8 cellular contexts compared by ENCODE assay signal in the genomic region with DNA sequence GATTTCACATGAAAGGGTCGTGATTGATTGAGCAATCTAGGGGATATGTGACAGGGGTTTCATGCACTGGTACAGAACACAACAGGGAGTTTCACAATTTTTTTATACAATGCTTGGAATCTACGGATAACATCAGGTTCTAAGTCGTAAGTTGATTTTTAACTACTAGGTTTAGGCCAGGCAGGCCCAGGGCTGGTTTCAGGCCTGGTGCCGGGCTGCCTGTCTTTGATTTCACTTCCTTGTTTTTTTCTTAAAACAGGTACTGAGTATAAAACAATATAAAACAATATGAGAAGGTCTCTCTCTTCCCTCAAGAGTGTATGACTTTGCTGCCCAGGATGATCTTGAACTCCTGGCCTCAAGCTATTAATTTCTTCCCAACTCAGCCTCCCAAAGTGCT. TPM values are rescaled to one million over a fixed set of nuclear protein-coding genes. Genes with fewer than 3 reads are reported as not detected.
DNase-seq lines count a peak whose midpoint lies in the region; ATAC-seq and TF ChIP-seq lines count a peak whose summit lies in the region.
"Not testable (repeated sequence)": the region's sequence is repeated elsewhere in the genome, so short reads cannot be mapped to it uniquely, and the experiment has no call there.

No MANE protein-coding gene starts in this region.

- not testable (repeated sequence) for ATAC-seq in activated T-cell treated with anti-CD3 and anti-CD28 coated beads, Interleukin-2, amount 50 U/mL, for 72 hours (replicated peaks in 1 of 2)

- peaks cover 38% of the 10 kb centered on the region for H3K79me2 ChIP-seq in DOHH2 (ENCODE audit: control insufficient read depth, low read length)
- H3K79me2 ChIP-seq in SU-DHL-6 (ENCODE audit: insufficient read depth, low read length) = peaks cover 20% of the 10 kb centered on the region

- H3K36me3 ChIP-seq in DOHH2 (ENCODE audit: control insufficient read depth, low read length) (peaks cover 67% of the 10 kb centered on the region), SU-DHL-6 (ENCODE audit: low read length) (peaks cover 30% of the 10 kb centered on the region), cardiac muscle cell (peaks cover 19% of the 10 kb centered on the region)

- not testable (repeated sequence) for H2AFZ ChIP-seq in SU-DHL-6 (ENCODE audit: low read depth, low read length, severe bottlenecking)

- peak overlapping the region; percentile 46 for H3K27ac Mint-ChIP-seq in activated T-cell treated with anti-CD3 and anti-CD28 coated beads, Interleukin-2, amount 50 U/mL, for 72 hours
- peak overlapping the region; percentile 49 for H3K27ac Mint-ChIP-seq in progenitor cell of endocrine pancreas
- H3K27ac Mint-ChIP-seq in type B pancreatic cell = peak overlapping the region; percentile 50

- not testable (repeated sequence) for H3K27me3 ChIP-seq in DOHH2 (ENCODE audit: control insufficient read depth, low read length); SU-DHL-6 (ENCODE audit: low read length); cardiac muscle cell

- H3K36me3 Mint-ChIP-seq in activated T-cell treated with anti-CD3 and anti-CD28 coated beads, Interleukin-2, amount 50 U/mL, for 72 hours (ENCODE audit: insufficient read depth in 2 of 2) = peaks cover 20 to 37% of the 10 kb centered on the region in 2 donors
- H3K36me3 Mint-ChIP-seq in progenitor cell of endocrine pancreas (ENCODE audit: insufficient read depth) = peaks cover 37% of the 10 kb centered on the region
- H3K36me3 Mint-ChIP-seq in type B pancreatic cell = peaks cover 64% of the 10 kb centered on the region

- H3K9me3 ChIP-seq in DOHH2 (ENCODE audit: control insufficient read depth, insufficient read depth, low read length); SU-DHL-6 (ENCODE audit: insufficient read depth, low read length); cardiac muscle cell (ENCODE audit: low read depth): not testable (repeated sequence)

- not testable (repeated sequence) for H3K4me3 ChIP-seq in DOHH2 (ENCODE audit: low read length); SU-DHL-6 (ENCODE audit: insufficient read depth, low read length, poor library complexity, severe bottlenecking); cardiac muscle cell

- H3K4me1 ChIP-seq in DOHH2 (ENCODE audit: control insufficient read depth, low read length) = peaks cover 35% of the 10 kb centered on the region
- H3K4me1 ChIP-seq in cardiac muscle cell (ENCODE audit: low read depth) = not testable (repeated sequence)

- H3K27ac ChIP-seq in DOHH2 (ENCODE audit: low read depth, low read length) = peak overlapping the region; percentile 51
- H3K27ac ChIP-seq in SU-DHL-6 (ENCODE audit: low read depth, low read length) = peak overlapping the region; percentile 59
- peak overlapping the region; percentile 70 for H3K27ac ChIP-seq in cardiac muscle cell

- H3K4me2 ChIP-seq in DOHH2 (ENCODE audit: low read length) = not testable (repeated sequence)
- H3K4me2 ChIP-seq in SU-DHL-6 (ENCODE audit: low read depth, low read length, poor library complexity, severe bottlenecking) = peak overlapping the region; percentile 20

- peaks cover 36% of the 10 kb centered on the region for H3K4me1 Mint-ChIP-seq in activated T-cell treated with anti-CD3 and anti-CD28 coated beads, Interleukin-2, amount 50 U/mL, for 72 hours (ENCODE audit: low read depth)
- H3K4me1 Mint-ChIP-seq in progenitor cell of endocrine pancreas (ENCODE audit: low read depth) (peaks cover 11% of the 10 kb centered on the region), type B pancreatic cell (ENCODE audit: unreplicated experiment) (peaks cover 22% of the 10 kb centered on the region)

- H3K9me3 Mint-ChIP-seq in activated T-cell treated with anti-CD3 and anti-CD28 coated beads, Interleukin-2, amount 50 U/mL, for 72 hours; progenitor cell of endocrine pancreas (ENCODE audit: low read depth); type B pancreatic cell: not testable (repeated sequence)

- H3K27me3 Mint-ChIP-seq in activated T-cell treated with anti-CD3 and anti-CD28 coated beads, Interleukin-2, amount 50 U/mL, for 72 hours (ENCODE audit: low read depth); progenitor cell of endocrine pancreas; type B pancreatic cell: not testable (repeated sequence)

- H3K9me2 ChIP-seq in DOHH2 (replicated peaks; ENCODE audit: control insufficient read depth, low read length); SU-DHL-6 (replicated peaks; ENCODE audit: insufficient read depth, low read length): not testable (repeated sequence)

- H4K20me1 ChIP-seq in DOHH2 (ENCODE audit: control insufficient read depth, insufficient read depth, low read depth, low read length); SU-DHL-6 (ENCODE audit: low read depth, low read length): not testable (repeated sequence)

- TF ChIP-seq CTCF in DOHH2 (IDR thresholded peaks at IDR 0.05; ENCODE audit: low read depth, low read length, poor library complexity, severe bottlenecking); SU-DHL-6 (IDR thresholded peaks at IDR 0.05; ENCODE audit: insufficient read depth, low read length, poor library complexity, severe bottlenecking); cardiac muscle cell (IDR thresholded peaks at IDR 0.05; ENCODE audit: low read depth, low read length); progenitor cell of endocrine pancreas (IDR thresholded peaks at IDR 0.05; ENCODE audit: unreplicated experiment); type B pancreatic cell (conservative IDR thresholded peaks at IDR 0.05): not testable (repeated sequence)

- peaks cover 47% of the 10 kb centered on the region for H3F3A ChIP-seq in DOHH2 (ENCODE audit: control insufficient read depth, insufficient read depth)
- H3F3A ChIP-seq in SU-DHL-6 (ENCODE audit: insufficient read depth) = peaks cover 42% of the 10 kb centered on the region

- H3K9ac ChIP-seq in SU-DHL-6 (ENCODE audit: low read length) = not testable (repeated sequence)

- peak; percentile 6 for DNase-seq in HT-29 (ENCODE audit: low spot score)
- DNase-seq in NAMALWA (ENCODE audit: low spot score) = peak; percentile 38
- DNase-seq in activated T-cell treated with anti-CD3 and anti-CD28 coated beads, Interleukin-2, amount 50 U/mL, for 72 hours; cardiac muscle cell (ENCODE audit: low read depth in 1 of 2, low spot score in 1 of 2); progenitor cell of endocrine pancreas (ENCODE audit: low spot score, unreplicated experiment); type B pancreatic cell (ENCODE audit: extremely low spot score, unreplicated experiment): not testable (repeated sequence)

- not testable (repeated sequence) for H3K4me3 Mint-ChIP-seq in activated T-cell treated with anti-CD3 and anti-CD28 coated beads, Interleukin-2, amount 50 U/mL, for 72 hours; progenitor cell of endocrine pancreas (ENCODE audit: low read depth); type B pancreatic cell

RNA-seq across cellular contexts. Expression of gene RPS23, which starts 4.7 kb away (rescaled TPM):
- 1,675 and 2,287 TPM in 2 replicates for total RNA-seq in HT-29 (2014; rRNA removed; shearing (Covaris generic))
- 1,000 to 10,000 TPM; 3,294 to 3,622 TPM for total RNA-seq in activated T-cell treated with anti-CD3 and anti-CD28 coated beads, Interleukin-2, amount 50 U/mL, for 72 hours
- total RNA-seq in cardiac muscle cell = 1,239 and 1,612 TPM in 2 replicates
- polyA plus RNA-seq in cardiac muscle cell = 702 and 842 TPM in 2 replicates
- 1,896 and 2,007 TPM in 2 replicates for total RNA-seq in progenitor cell of endocrine pancreas
- total RNA-seq in type B pancreatic cell (ENCODE audit: low replicate concordance) = 2,642 and 2,645 TPM in 2 replicates
